ENCODE assay signal across 8 cellular contexts in the genomic region with DNA sequence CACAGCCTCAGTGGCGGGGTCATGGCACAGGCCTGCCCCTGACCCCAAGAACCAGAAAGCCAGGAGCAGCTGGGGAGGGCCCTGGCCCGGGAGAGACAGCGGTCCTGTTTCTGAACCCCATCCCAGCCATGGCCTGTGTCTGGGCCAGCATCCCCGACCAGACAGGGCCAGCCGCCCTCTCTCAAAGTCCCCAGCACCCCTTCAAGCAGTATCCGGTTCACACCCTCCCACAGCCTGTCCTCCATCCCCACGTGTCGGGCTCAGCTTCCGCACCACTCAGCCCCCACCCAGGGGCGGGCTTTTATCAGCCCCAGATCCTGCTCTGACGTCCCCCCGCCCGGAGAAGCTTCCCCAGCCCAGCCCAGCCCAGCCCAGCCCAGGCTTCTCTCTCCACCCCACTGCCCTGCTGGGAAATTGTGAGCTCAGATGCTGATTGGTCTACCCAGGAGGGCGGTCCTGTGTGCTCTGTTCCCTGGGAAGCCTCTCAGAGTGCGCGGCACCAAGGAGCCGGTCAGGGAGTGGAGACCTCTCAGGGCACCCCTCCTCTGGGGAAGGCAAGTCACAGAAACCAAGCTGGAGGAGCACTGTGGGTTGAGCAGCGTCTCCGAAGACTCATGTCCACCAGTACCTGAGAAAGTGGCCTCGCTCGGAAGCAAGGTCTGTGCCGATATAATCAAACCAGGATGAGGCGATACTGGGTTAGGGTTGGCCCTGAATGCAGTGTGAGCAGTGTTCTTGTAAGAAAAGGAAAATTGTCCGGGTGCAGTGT. TPM values are rescaled to one million over a fixed set of nuclear protein-coding genes. Genes with fewer than 3 reads are reported as not detected.
A peak's percentile ranks its signal among the peaks of the same experiment; 100 is the strongest.
DNase-seq lines count a peak whose midpoint lies in the region; ATAC-seq and TF ChIP-seq lines count a peak whose summit lies in the region.

No MANE protein-coding gene starts in this region.

- TF ChIP-seq CTCF in RWPE2 (IDR thresholded peaks at IDR 0.05; ENCODE audit: poor library complexity, severe bottlenecking): no peak
- TF ChIP-seq CTCF in neural progenitor cell (IDR thresholded peaks at IDR 0.05): peak; percentile 6

- H4K20me1 ChIP-seq in neural progenitor cell (ENCODE audit: low read depth): no peaks in the 10 kb centered on the region

- peaks cover 14% of the 10 kb centered on the region for H3F3A ChIP-seq in neural progenitor cell (ENCODE audit: low read depth)

- H3K36me3 ChIP-seq in RWPE2 (ENCODE audit: low read depth): no peaks in the 10 kb centered on the region
- H3K36me3 ChIP-seq in neural progenitor cell: no peaks in the 10 kb centered on the region
- H3K36me3 ChIP-seq in stomach smooth muscle (ENCODE audit: control insufficient read depth in 2 of 2, insufficient read depth in 2 of 2, low read length in 2 of 2): no peaks in the 10 kb centered on the region

- H3K27me3 Mint-ChIP-seq in neural progenitor cell (ENCODE audit: insufficient read depth, low read depth): peaks cover 5% of the 10 kb centered on the region

- H3K27me3 ChIP-seq in RWPE2 (ENCODE audit: insufficient read depth, poor library complexity, severe bottlenecking) (no peaks in the 10 kb centered on the region), neural progenitor cell (no peaks in the 10 kb centered on the region), stomach smooth muscle (ENCODE audit: control insufficient read depth in 1 of 2, insufficient read depth in 2 of 2, low read length in 2 of 2) (no peaks in the 10 kb centered on the region)

- peak overlapping the region; percentile 30 for H3K27ac ChIP-seq in RWPE2 (ENCODE audit: poor library complexity, severe bottlenecking)
- H3K27ac ChIP-seq in neural progenitor cell: no peak overlapping the region
- H3K27ac ChIP-seq in stomach smooth muscle (ENCODE audit: low read length): peak overlapping the region; percentile 83

- H3K79me2 ChIP-seq in neural progenitor cell (ENCODE audit: low read depth): peaks cover 9% of the 10 kb centered on the region

- H3K36me3 Mint-ChIP-seq in neural progenitor cell: no peaks in the 10 kb centered on the region

- H3K9me3 ChIP-seq in RWPE2 (ENCODE audit: severe bottlenecking) (no peaks in the 10 kb centered on the region), neural progenitor cell (ENCODE audit: low read depth) (no peaks in the 10 kb centered on the region), stomach smooth muscle (ENCODE audit: control insufficient read depth in 2 of 2, low read length in 2 of 2) (no peaks in the 10 kb centered on the region)

- peaks cover 17% of the 10 kb centered on the region for H3K4me1 Mint-ChIP-seq in neural progenitor cell

- H3K9ac ChIP-seq in neural progenitor cell (no peak overlapping the region), stomach smooth muscle (ENCODE audit: low read length in 2 of 2) (peak overlapping the region; percentile 52 to 85)

- DNase-seq in COR-L47 (lab: John Stamatoyannopoulos, UW) (peak; percentile 59), RWPE2 (ENCODE audit: low spot score) (no peak), foreskin melanocyte (peak; percentile 91), neural progenitor cell (ENCODE audit: low spot score) (peak; percentile 80), DMS114 treated with DMSO at 0.1 percent for 48 hours (lab: John Stamatoyannopoulos, UW; ENCODE audit: unreplicated experiment) (no peak)
- DNase-seq in activated naive CD4-positive, alpha-beta T cell (lab: John Stamatoyannopoulos, UW): peak; percentile 26 to 70 (median 46)

- H3K4me3 ChIP-seq in RWPE2 (ENCODE audit: severe bottlenecking) (peak overlapping the region; percentile 36), neural progenitor cell (peak overlapping the region; percentile 45), stomach smooth muscle (ENCODE audit: low read length in 2 of 2) (peak overlapping the region; percentile 70 to 83)

- ATAC-seq in HG02884 (IDR thresholded peaks at IDR 0.05; ENCODE audit: unreplicated experiment) (peak; percentile 36), RWPE2 (ENCODE audit: low read depth) (peak; percentile 74)

- H3K4me1 ChIP-seq in RWPE2 (ENCODE audit: insufficient read depth, poor library complexity, severe bottlenecking) (no peaks in the 10 kb centered on the region), neural progenitor cell (peaks cover 7% of the 10 kb centered on the region), stomach smooth muscle (ENCODE audit: control insufficient read depth, insufficient read depth, low read length) (peaks cover 56% of the 10 kb centered on the region)

- peak overlapping the region; percentile 72 for H3K4me3 Mint-ChIP-seq in neural progenitor cell

- peak overlapping the region; percentile 90 for H2AFZ ChIP-seq in neural progenitor cell (replicated peaks)

- H3K9me3 Mint-ChIP-seq in neural progenitor cell: no peaks in the 10 kb centered on the region

- peak overlapping the region; percentile 77 for H3K4me2 ChIP-seq in neural progenitor cell

- peak overlapping the region; percentile 62 for H3K27ac Mint-ChIP-seq in neural progenitor cell

RNA-seq across cellular contexts. Expression of a gene that starts 4.7 kb away (rescaled TPM):
- total RNA-seq in neural progenitor cell (ENCODE audit: low replicate concordance): 11.3 and 68.2 TPM in 2 replicates

RNA-seq across cellular contexts. Expression of a gene that starts 28.9 kb away (rescaled TPM):
- 7.4 and 15.7 TPM in 2 replicates for total RNA-seq in neural progenitor cell (ENCODE audit: low replicate concordance)

Comparison
In these comparisons a context has a peak if more than half of its experiments do, and no peak if none do; other contexts are left out.
1. DNase-seq: peak in COR-L47 (single experiment), activated naive CD4-positive, alpha-beta T cell (4 of 4), foreskin melanocyte (single experiment) and neural progenitor cell (single experiment); none in RWPE2 (single experiment) and DMS114 treated with DMSO at 0.1 percent for 48 hours (single experiment).
2. Peak in every context shown above with its lines, with median percentiles within 50 percentile points of each other: H3K4me3 ChIP-seq.